In genomic region chr5:14090755-14091154, GRCh38 we compare ENCODE assay signal across 34 cellular contexts.
"Had no signal": no experiment of that assay in that cellular context is flagged by ENCODE, and none has a peak within 500 bp of the region (broad histone marks: within the 10 kb centered on the region; RNA-seq: fewer than 3 reads in every experiment).

No MANE protein-coding gene starts in this region.

- H3K27me3 ChIP-seq: adrenal gland, body of pancreas, brain microvascular endothelial cell, breast epithelium had no signal

- ATAC-seq: activated CD8-positive, alpha-beta T cell treated with anti-CD3 and anti-CD28 coated beads for 36 hours; activated naive CD4-positive, alpha-beta T cell treated with anti-CD3 and anti-CD28 coated beads, Interleukin-2, amount 50 U/mL, for 72 hours; activated T-cell treated with anti-CD3 and anti-CD28 coated beads, Interleukin-2, amount 50 U/mL, for 4 hours; activated T-cell treated with anti-CD3 and anti-CD28 coated beads, Interleukin-2, amount 50 U/mL, for 72 hours; activated T-helper 17 cell treated with anti-CD3 and anti-CD28 coated beads, Interleukin-2, amount 50 U/mL, for 72 hours; body of pancreas had no signal

- H3K27ac ChIP-seq: adrenal gland, body of pancreas, brain microvascular endothelial cell, breast epithelium, VCaP had no signal

- DNase-seq: activated B cell treated with CpG ODN at 0.5 μM for 24 hours; activated CD4-positive, alpha-beta memory T cell treated with anti-CD3 and anti-CD28 coated beads for 36 hours; activated CD4-positive, alpha-beta T cell treated with anti-CD3 and anti-CD28 coated beads for 4 hours; activated CD4-positive, alpha-beta T cell treated with anti-CD3 and anti-CD28 coated beads, Interleukin-2, amount 10 ng/mL, durations not matched to agents 24 days and 14 days; activated CD4-positive, alpha-beta T cell treated with anti-CD3 and anti-CD28 coated beads, Interleukin-2, amount 50 U/mL, for 1 hour; activated CD4-positive, alpha-beta T cell treated with anti-CD3 and anti-CD28 coated beads, Interleukin-2, amount 50 U/mL, for 4 hours; activated CD4-positive, CD25-positive, alpha-beta regulatory T cell treated with anti-CD3 and anti-CD28 coated beads, Interleukin-2, amount 50 U/mL, for 72 hours; activated CD8-positive, alpha-beta memory T cell treated with anti-CD3 and anti-CD28 coated beads, Interleukin-2, amount 50 U/mL, for 4 hours; activated CD8-positive, alpha-beta T cell treated with anti-CD3 and anti-CD28 coated beads for 36 hours; activated effector memory CD4-positive, alpha-beta T cell treated with anti-CD3 and anti-CD28 coated beads, Interleukin-2, amount 50 U/mL, for 16 hours; activated gamma-delta T cell treated with Interleukin-2 at 50 U/mL for 16 hours; activated naive CD4-positive, alpha-beta T cell; activated naive CD4-positive, alpha-beta T cell treated with anti-CD3 and anti-CD28 coated beads for 36 hours; activated naive CD4-positive, alpha-beta T cell treated with anti-CD3 and anti-CD28 coated beads, Interleukin-2, amount 50 U/mL, for 16 hours; activated naive CD8-positive, alpha-beta T cell treated with anti-CD3 and anti-CD28 coated beads for 36 hours; activated T-cell treated with anti-CD3 and anti-CD28 coated beads for 4 hours; activated T-cell treated with anti-CD3 and anti-CD28 coated beads, Interleukin-2, amount 50 U/mL, for 1 hour; activated T-cell treated with anti-CD3 and anti-CD28 coated beads, Interleukin-2, amount 50 U/mL, for 4 hours; activated T-cell treated with anti-CD3 and anti-CD28 coated beads, Interleukin-2, amount 50 U/mL, for 72 hours; adrenal gland; amniotic stem cell; aorta; body of pancreas; brain microvascular endothelial cell; central memory CD4-positive, alpha-beta T cell; T-helper 2 cell; T-helper 9 cell had no signal

- H3K36me3 ChIP-seq: adrenal gland, brain microvascular endothelial cell, breast epithelium had no signal

- H3K4me3 ChIP-seq: adrenal gland, body of pancreas, breast epithelium had no signal

- H3K9me3 ChIP-seq: adrenal gland had no signal

- FAIRE-seq: astrocyte, colon, TTC549 had no signal

- H3K4me1 ChIP-seq: adrenal gland, body of pancreas, breast epithelium had no signal
